1 cellular context compared by ENCODE assay signal in the genomic region with DNA sequence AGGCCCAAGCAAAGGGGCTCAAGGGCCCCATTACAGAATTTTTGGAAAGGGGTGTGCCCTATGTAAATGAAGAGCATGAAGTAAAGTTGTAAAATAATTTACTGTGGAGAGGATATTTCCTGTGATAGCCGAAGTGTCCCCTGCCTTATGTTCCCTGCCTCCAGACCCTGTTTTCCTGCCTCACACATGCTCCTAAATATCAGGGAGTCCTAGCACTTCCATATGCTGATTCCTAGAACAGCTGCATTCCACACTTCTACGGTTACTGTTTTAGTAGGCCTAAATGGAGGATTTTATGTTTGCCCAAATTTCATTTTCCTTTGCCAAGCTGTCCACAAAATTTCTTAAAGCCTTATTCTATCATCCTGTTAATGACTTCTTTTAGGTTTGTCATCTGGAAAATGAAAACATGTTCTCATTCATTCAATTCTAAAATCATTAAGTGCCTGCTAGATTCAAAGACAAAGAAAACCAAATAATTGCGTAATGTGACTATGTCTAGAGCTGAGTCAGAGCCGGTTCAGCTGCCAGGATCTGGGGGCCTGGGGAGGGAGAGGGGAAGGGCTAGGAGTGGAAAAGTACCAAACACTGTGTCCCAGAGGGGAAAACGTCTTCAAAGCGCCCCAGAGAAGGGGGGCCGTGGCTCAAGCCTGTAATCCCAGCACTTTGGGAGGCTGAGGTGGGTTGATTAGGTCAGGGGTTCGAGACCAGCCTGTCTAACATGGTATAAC.
TF ChIP-seq lines count a peak whose summit lies in the region.

No MANE protein-coding gene starts in this region.

TF ChIP-seq in HepG2, 621 proteins besides CTCF, POLR2A, EP300 and RAD21 (continued from another document and continues in another):
- TF ChIP-seq ELF3 (CRISPR knock-in tag; IDR thresholded peaks at IDR 0.05), result 0 out of 2 replicates have a peak, but pooled peaks have one; percentile 49
- TF ChIP-seq THAP11 (CRISPR knock-in tag; IDR thresholded peaks at IDR 0.05), result peak; percentile 61
- TF ChIP-seq JUND (CRISPR knock-in tag; IDR thresholded peaks at IDR 0.05), result peak; percentile 79; the same call in 1 of the 2 replicates
- no peak for TF ChIP-seq SNAI1 (CRISPR knock-in tag; IDR thresholded peaks at IDR 0.05; ENCODE audit: borderline replicate concordance)
- no peak for TF ChIP-seq NRL (CRISPR knock-in tag; IDR thresholded peaks at IDR 0.05; ENCODE audit: borderline replicate concordance)
- peak; percentile 52; the same call in 1 of the 2 replicates for TF ChIP-seq TARDBP (CRISPR knock-in tag; IDR thresholded peaks at IDR 0.05)
- TF ChIP-seq, protein P1, sequence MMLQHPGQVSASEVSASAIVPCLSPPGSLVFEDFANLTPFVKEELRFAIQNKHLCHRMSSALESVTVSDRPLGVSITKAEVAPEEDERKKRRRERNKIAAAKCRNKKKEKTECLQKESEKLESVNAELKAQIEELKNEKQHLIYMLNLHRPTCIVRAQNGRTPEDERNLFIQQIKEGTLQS (CRISPR knock-in tag; IDR thresholded peaks at IDR 0.05), result peak; percentile 54; the same call in 1 of the 2 replicates
- TF ChIP-seq, protein P2, sequence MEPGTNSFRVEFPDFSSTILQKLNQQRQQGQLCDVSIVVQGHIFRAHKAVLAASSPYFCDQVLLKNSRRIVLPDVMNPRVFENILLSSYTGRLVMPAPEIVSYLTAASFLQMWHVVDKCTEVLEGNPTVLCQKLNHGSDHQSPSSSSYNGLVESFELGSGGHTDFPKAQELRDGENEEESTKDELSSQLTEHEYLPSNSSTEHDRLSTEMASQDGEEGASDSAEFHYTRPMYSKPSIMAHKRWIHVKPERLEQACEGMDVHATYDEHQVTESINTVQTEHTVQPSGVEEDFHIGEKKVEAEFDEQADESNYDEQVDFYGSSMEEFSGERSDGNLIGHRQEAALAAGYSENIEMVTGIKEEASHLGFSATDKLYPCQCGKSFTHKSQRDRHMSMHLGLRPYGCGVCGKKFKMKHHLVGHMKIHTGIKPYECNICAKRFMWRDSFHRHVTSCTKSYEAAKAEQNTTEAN (CRISPR knock-in tag; conservative IDR thresholded peaks at IDR 0.05), result peak; percentile 61; the same call in 1 of the 2 replicates
- peak; percentile 90; the same call in 1 of the 2 replicates for TF ChIP-seq ZNF746 (CRISPR knock-in tag; IDR thresholded peaks at IDR 0.05)
- TF ChIP-seq ZNF644 (CRISPR knock-in tag; IDR thresholded peaks at IDR 0.05; ENCODE audit: low read depth), result peak; percentile 27; the same call in 1 of the 2 replicates
- no peak for TF ChIP-seq ZNF10 (CRISPR knock-in tag; IDR thresholded peaks at IDR 0.05; ENCODE audit: borderline replicate concordance, low read depth)
- no peak for TF ChIP-seq PAF1 (CRISPR knock-in tag; IDR thresholded peaks at IDR 0.05)
- peak; percentile 75 for TF ChIP-seq BCL6 (CRISPR knock-in tag; IDR thresholded peaks at IDR 0.05)
- no peak for TF ChIP-seq ZC3H13 (CRISPR knock-in tag; IDR thresholded peaks at IDR 0.05)
- 0 out of 2 replicates have a peak, but pooled peaks have one; percentile 35 for TF ChIP-seq HMG20A (CRISPR knock-in tag; IDR thresholded peaks at IDR 0.05; ENCODE audit: borderline replicate concordance)
- TF ChIP-seq, protein P3, sequence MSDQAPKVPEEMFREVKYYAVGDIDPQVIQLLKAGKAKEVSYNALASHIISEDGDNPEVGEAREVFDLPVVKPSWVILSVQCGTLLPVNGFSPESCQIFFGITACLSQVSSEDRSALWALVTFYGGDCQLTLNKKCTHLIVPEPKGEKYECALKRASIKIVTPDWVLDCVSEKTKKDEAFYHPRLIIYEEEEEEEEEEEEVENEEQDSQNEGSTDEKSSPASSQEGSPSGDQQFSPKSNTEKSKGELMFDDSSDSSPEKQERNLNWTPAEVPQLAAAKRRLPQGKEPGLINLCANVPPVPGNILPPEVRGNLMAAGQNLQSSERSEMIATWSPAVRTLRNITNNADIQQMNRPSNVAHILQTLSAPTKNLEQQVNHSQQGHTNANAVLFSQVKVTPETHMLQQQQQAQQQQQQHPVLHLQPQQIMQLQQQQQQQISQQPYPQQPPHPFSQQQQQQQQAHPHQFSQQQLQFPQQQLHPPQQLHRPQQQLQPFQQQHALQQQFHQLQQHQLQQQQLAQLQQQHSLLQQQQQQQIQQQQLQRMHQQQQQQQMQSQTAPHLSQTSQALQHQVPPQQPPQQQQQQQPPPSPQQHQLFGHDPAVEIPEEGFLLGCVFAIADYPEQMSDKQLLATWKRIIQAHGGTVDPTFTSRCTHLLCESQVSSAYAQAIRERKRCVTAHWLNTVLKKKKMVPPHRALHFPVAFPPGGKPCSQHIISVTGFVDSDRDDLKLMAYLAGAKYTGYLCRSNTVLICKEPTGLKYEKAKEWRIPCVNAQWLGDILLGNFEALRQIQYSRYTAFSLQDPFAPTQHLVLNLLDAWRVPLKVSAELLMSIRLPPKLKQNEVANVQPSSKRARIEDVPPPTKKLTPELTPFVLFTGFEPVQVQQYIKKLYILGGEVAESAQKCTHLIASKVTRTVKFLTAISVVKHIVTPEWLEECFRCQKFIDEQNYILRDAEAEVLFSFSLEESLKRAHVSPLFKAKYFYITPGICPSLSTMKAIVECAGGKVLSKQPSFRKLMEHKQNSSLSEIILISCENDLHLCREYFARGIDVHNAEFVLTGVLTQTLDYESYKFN (CRISPR knock-in tag; conservative IDR thresholded peaks at IDR 0.05), result peak; percentile 83
- 0 out of 2 replicates have a peak, but pooled peaks have one; percentile 63 for TF ChIP-seq CHD4 (IDR thresholded peaks at IDR 0.05; ENCODE audit: borderline replicate concordance, low read length)
- TF ChIP-seq, protein P4, sequence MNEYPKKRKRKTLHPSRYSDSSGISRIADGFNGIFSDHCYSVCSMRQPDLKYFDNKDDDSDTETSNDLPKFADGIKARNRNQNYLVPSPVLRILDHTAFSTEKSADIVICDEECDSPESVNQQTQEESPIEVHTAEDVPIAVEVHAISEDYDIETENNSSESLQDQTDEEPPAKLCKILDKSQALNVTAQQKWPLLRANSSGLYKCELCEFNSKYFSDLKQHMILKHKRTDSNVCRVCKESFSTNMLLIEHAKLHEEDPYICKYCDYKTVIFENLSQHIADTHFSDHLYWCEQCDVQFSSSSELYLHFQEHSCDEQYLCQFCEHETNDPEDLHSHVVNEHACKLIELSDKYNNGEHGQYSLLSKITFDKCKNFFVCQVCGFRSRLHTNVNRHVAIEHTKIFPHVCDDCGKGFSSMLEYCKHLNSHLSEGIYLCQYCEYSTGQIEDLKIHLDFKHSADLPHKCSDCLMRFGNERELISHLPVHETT (CRISPR knock-in tag; conservative IDR thresholded peaks at IDR 0.05), result no peak; the same call in 1 of the 2 replicates
- no peak for TF ChIP-seq ZNF207 (IDR thresholded peaks at IDR 0.05; ENCODE audit: borderline replicate concordance)
- peak; percentile 63 for TF ChIP-seq SAP130 (CRISPR knock-in tag; IDR thresholded peaks at IDR 0.05; ENCODE audit: low read depth)
- TF ChIP-seq, protein P5, sequence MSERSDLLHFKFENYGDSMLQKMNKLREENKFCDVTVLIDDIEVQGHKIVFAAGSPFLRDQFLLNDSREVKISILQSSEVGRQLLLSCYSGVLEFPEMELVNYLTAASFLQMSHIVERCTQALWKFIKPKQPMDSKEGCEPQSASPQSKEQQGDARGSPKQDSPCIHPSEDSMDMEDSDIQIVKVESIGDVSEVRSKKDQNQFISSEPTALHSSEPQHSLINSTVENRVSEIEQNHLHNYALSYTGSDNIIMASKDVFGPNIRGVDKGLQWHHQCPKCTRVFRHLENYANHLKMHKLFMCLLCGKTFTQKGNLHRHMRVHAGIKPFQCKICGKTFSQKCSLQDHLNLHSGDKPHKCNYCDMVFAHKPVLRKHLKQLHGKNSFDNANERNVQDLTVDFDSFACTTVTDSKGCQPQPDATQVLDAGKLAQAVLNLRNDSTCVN (CRISPR knock-in tag; IDR thresholded peaks at IDR 0.05; ENCODE audit: borderline replicate concordance), result peak; percentile 85; the same call in 1 of the 2 replicates
- no peak for TF ChIP-seq SNRNP70 (IDR thresholded peaks at IDR 0.05; ENCODE audit: low read depth, low read length)
- TF ChIP-seq GFI1 (CRISPR knock-in tag; IDR thresholded peaks at IDR 0.05; ENCODE audit: borderline replicate concordance), result peak; percentile 37; the same call in 1 of the 2 replicates
- peak; percentile 5 for TF ChIP-seq XRCC5 (optimal IDR thresholded peaks at IDR 0.05; ENCODE audit: low read length)
- TF ChIP-seq SRF (IDR thresholded peaks at IDR 0.05; ENCODE audit: low read depth, low read length), result no peak
- TF ChIP-seq ZMYM3 (CRISPR knock-in tag; IDR thresholded peaks at IDR 0.05), result peak; percentile 65; the same call in 1 of the 2 replicates
- peak; percentile 88 for TF ChIP-seq IRF2 (CRISPR knock-in tag; IDR thresholded peaks at IDR 0.05)
- no peak for TF ChIP-seq MIER3 (CRISPR knock-in tag; IDR thresholded peaks at IDR 0.05; ENCODE audit: borderline replicate concordance)
- no peak for TF ChIP-seq ZNF484 (CRISPR knock-in tag; IDR thresholded peaks at IDR 0.05; ENCODE audit: borderline replicate concordance, low read depth)
- TF ChIP-seq TAF1 (CRISPR knock-in tag; IDR thresholded peaks at IDR 0.05), result no peak
- TF ChIP-seq ZFP82 (CRISPR knock-in tag; IDR thresholded peaks at IDR 0.05; ENCODE audit: borderline replicate concordance), result no peak
- no peak for TF ChIP-seq HMG20B (CRISPR knock-in tag; conservative IDR thresholded peaks at IDR 0.05)
- TF ChIP-seq, protein P6, sequence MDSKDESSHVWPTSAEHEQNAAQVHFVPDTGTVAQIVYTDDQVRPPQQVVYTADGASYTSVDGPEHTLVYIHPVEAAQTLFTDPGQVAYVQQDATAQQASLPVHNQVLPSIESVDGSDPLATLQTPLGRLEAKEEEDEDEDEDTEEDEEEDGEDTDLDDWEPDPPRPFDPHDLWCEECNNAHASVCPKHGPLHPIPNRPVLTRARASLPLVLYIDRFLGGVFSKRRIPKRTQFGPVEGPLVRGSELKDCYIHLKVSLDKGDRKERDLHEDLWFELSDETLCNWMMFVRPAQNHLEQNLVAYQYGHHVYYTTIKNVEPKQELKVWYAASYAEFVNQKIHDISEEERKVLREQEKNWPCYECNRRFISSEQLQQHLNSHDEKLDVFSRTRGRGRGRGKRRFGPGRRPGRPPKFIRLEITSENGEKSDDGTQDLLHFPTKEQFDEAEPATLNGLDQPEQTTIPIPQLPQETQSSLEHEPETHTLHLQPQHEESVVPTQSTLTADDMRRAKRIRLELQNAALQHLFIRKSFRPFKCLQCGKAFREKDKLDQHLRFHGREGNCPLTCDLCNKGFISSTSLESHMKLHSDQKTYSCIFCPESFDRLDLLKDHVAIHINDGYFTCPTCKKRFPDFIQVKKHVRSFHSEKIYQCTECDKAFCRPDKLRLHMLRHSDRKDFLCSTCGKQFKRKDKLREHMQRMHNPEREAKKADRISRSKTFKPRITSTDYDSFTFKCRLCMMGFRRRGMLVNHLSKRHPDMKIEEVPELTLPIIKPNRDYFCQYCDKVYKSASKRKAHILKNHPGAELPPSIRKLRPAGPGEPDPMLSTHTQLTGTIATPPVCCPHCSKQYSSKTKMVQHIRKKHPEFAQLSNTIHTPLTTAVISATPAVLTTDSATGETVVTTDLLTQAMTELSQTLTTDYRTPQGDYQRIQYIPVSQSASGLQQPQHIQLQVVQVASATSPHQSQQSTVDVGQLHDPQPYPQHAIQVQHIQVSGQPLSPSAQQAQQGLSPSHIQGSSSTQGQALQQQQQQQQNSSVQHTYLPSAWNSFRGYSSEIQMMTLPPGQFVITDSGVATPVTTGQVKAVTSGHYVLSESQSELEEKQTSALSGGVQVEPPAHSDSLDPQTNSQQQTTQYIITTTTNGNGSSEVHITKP (CRISPR knock-in tag; IDR thresholded peaks at IDR 0.05; ENCODE audit: low read depth), result 0 out of 2 replicates have a peak, but pooled peaks have one; percentile 47
- TF ChIP-seq CEBPG (CRISPR knock-in tag; IDR thresholded peaks at IDR 0.05), result peak; percentile 96
- TF ChIP-seq, protein P7, sequence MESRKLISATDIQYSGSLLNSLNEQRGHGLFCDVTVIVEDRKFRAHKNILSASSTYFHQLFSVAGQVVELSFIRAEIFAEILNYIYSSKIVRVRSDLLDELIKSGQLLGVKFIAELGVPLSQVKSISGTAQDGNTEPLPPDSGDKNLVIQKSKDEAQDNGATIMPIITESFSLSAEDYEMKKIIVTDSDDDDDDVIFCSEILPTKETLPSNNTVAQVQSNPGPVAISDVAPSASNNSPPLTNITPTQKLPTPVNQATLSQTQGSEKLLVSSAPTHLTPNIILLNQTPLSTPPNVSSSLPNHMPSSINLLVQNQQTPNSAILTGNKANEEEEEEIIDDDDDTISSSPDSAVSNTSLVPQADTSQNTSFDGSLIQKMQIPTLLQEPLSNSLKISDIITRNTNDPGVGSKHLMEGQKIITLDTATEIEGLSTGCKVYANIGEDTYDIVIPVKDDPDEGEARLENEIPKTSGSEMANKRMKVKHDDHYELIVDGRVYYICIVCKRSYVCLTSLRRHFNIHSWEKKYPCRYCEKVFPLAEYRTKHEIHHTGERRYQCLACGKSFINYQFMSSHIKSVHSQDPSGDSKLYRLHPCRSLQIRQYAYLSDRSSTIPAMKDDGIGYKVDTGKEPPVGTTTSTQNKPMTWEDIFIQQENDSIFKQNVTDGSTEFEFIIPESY (CRISPR knock-in tag; IDR thresholded peaks at IDR 0.05), result no peak
- TF ChIP-seq, protein P8, sequence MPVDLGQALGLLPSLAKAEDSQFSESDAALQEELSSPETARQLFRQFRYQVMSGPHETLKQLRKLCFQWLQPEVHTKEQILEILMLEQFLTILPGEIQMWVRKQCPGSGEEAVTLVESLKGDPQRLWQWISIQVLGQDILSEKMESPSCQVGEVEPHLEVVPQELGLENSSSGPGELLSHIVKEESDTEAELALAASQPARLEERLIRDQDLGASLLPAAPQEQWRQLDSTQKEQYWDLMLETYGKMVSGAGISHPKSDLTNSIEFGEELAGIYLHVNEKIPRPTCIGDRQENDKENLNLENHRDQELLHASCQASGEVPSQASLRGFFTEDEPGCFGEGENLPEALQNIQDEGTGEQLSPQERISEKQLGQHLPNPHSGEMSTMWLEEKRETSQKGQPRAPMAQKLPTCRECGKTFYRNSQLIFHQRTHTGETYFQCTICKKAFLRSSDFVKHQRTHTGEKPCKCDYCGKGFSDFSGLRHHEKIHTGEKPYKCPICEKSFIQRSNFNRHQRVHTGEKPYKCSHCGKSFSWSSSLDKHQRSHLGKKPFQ (CRISPR knock-in tag; IDR thresholded peaks at IDR 0.05; ENCODE audit: insufficient replicate concordance), result peak; percentile 42
- TF ChIP-seq, protein P9, sequence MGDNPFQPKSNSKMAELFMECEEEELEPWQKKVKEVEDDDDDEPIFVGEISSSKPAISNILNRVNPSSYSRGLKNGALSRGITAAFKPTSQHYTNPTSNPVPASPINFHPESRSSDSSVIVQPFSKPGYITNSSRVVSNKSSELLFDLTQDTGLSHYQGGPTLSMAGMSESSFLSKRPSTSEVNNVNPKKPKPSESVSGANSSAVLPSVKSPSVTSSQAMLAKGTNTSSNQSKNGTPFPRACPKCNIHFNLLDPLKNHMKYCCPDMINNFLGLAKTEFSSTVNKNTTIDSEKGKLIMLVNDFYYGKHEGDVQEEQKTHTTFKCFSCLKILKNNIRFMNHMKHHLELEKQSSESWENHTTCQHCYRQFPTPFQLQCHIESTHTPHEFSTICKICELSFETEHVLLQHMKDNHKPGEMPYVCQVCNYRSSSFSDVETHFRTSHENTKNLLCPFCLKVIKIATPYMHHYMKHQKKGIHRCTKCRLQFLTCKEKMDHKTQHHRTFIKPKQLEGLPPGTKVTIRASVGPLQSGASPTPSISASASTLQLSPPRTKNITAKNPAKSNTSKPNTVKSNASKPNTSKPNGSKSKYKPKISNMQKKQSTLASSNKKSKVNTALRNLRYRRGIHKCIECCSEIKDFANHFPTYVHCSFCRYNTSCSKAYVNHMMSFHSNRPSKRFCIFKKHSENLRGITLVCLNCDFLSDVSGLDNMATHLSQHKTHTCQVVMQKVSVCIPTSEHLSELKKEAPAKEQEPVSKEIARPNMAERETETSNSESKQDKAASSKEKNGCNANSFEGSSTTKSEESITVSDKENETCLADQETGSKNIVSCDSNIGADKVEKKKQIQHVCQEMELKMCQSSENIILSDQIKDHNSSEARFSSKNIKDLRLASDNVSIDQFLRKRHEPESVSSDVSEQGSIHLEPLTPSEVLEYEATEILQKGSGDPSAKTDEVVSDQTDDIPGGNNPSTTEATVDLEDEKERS (CRISPR knock-in tag; IDR thresholded peaks at IDR 0.05), result 0 out of 2 replicates have a peak, but pooled peaks have one; percentile 47
